ENCODE assay signal across 8 cellular contexts in genomic region chr10:100348389-100348927, GRCh38. TPM values are rescaled to one million over a fixed set of nuclear protein-coding genes. Genes with fewer than 3 reads are reported as not detected.
DNase-seq lines count a peak whose midpoint lies in the region; ATAC-seq and TF ChIP-seq lines count a peak whose summit lies in the region.

No MANE protein-coding gene starts in this region.

- H3K27me3 Mint-ChIP-seq in CD14-positive monocyte (ENCODE audit: low read depth in 3 of 3) (peaks cover 39 to 54% (median 41%) of the 10 kb centered on the region in 3 donors), naive B cell (no peaks in the 10 kb centered on the region)

- no peak overlapping the region for H2AFZ ChIP-seq in Karpas-422 (ENCODE audit: low read length)

- H3K36me3 ChIP-seq in Karpas-422 (ENCODE audit: insufficient read depth, low read length) = peaks cover 60% of the 10 kb centered on the region

- no peak for TF ChIP-seq CTCF in CD14-positive monocyte (IDR thresholded peaks at IDR 0.05)
- TF ChIP-seq CTCF in choroid plexus epithelial cell (conservative IDR thresholded peaks at IDR 0.05; ENCODE audit: low read depth, low read length) = no peak

- peak overlapping the region; percentile 84 for H3K4me3 ChIP-seq in Karpas-422 (ENCODE audit: low read length)
- peak overlapping the region; percentile 89 for H3K4me3 ChIP-seq in choroid plexus epithelial cell (ENCODE audit: low read depth, low read length)

- intact Hi-C loops in CD14-positive monocyte (cut with micrococcal nuclease) = loop anchor here in 1 of 2 donors (5.0 kb wide), 1 partner anchor 34 kb away; no protein-coding TSS in a partner anchor

- H3K27me3 ChIP-seq in Karpas-422 (ENCODE audit: low read length) = no peaks in the 10 kb centered on the region

- no peak overlapping the region for H3K27ac Mint-ChIP-seq in CD14-positive monocyte
- H3K27ac Mint-ChIP-seq in naive B cell = peak overlapping the region in 3 of 6 donors; percentile 40 to 77 (median 58)

- peaks cover 50% of the 10 kb centered on the region for H3K4me1 ChIP-seq in Karpas-422 (ENCODE audit: low read length)

- H3K4me3 Mint-ChIP-seq in CD14-positive monocyte (peak overlapping the region; percentile 93 to 96), naive B cell (peak overlapping the region; percentile 72 to 94 (median 84))

- peaks cover 9 to 27% of the 10 kb centered on the region in 2 donors for H3K36me3 Mint-ChIP-seq in CD14-positive monocyte
- H3K36me3 Mint-ChIP-seq in naive B cell = peaks cover 10 to 20% of the 10 kb centered on the region in 2 donors

- peaks cover 52% of the 10 kb centered on the region for H4K20me1 ChIP-seq in Karpas-422 (ENCODE audit: insufficient read depth, low read depth, low read length)

- H3K4me2 ChIP-seq in Karpas-422 (ENCODE audit: low read depth, low read length, poor library complexity, severe bottlenecking) = peak overlapping the region; percentile 94

- no peak for DNase-seq in CD14-positive monocyte (ENCODE audit: low spot score)
- no peak for DNase-seq in Karpas-422
- no peak for DNase-seq in choroid plexus epithelial cell (ENCODE audit: low read depth)
- no peak for DNase-seq in naive B cell
- no peak for DNase-seq in G401 (ENCODE audit: low spot score)
- no peak for DNase-seq in activated gamma-delta T cell treated with Interleukin-2 at 50 U/mL for 16 hours
- no peak for DNase-seq in NCI-H82 treated with DMSO at 0.1 percent for 48 hours (lab: John Stamatoyannopoulos, UW; ENCODE audit: unreplicated experiment)
- DNase-seq in HPDE6-E6E7 (ENCODE audit: extremely low spot score) = no peak

- H3K79me2 ChIP-seq in Karpas-422 (ENCODE audit: low read length) = peaks cover 59% of the 10 kb centered on the region

- peak overlapping the region; percentile 94 for H3K27ac ChIP-seq in Karpas-422 (ENCODE audit: low read length)

- no peaks in the 10 kb centered on the region for H3K9me2 ChIP-seq in Karpas-422 (replicated peaks; ENCODE audit: insufficient read depth, low read length)

- no peak for ATAC-seq in naive B cell (ENCODE audit: low read depth in 2 of 2)

- in situ Hi-C loops in G401 (cut with HindIII; ENCODE audit: low sequenced_read_pairs) = loop anchor here (25.0 kb wide), 1 partner anchor 164 kb away; the partner anchor contains the start of gene SEC31B

- H3K4me1 Mint-ChIP-seq in CD14-positive monocyte (peaks cover 20% of the 10 kb centered on the region), naive B cell (peaks cover 14 to 37% (median 25%) of the 10 kb centered on the region in 3 donors)

- H3K9me3 Mint-ChIP-seq in CD14-positive monocyte (peaks cover 0 to 15% (median 4%) of the 10 kb centered on the region in 7 donors), naive B cell (no peaks in the 10 kb centered on the region)

- H3K9ac ChIP-seq in Karpas-422 (ENCODE audit: low read length) = peak overlapping the region; percentile 97

- H3K9me3 ChIP-seq in Karpas-422 (ENCODE audit: low read length) = no peaks in the 10 kb centered on the region

RNA-seq across cellular contexts. Expression of gene SCD, which starts 1.4 kb away (rescaled TPM):
- polyA plus RNA-seq in CD14-positive monocyte (1 to 10 TPM; 1.0 to 3.4 TPM), naive B cell (ENCODE audit: low read depth in 6 of 6) (1 to 10 TPM; 1.7 to 8.3 (median 4.2) TPM)
- 282 and 463 TPM in 2 replicates for total RNA-seq in Karpas-422 (2014; rRNA removed; shearing (Covaris generic); ENCODE audit: low replicate concordance)
- 464 and 607 TPM in 2 replicates for total RNA-seq in G401 (2014; rRNA removed; shearing (Covaris generic))

RNA-seq across cellular contexts. Expression of gene PKD2L1, which starts 18.4 kb away (rescaled TPM):
- polyA plus RNA-seq in CD14-positive monocyte (1 to 10 TPM in 1 of 2 donors, not detected in 1; 1.5 TPM), naive B cell (ENCODE audit: low read depth in 6 of 6) (1 to 10 TPM in 1 of 6 donors, under 1 TPM in 2, not detected in 3; 0.25 to 1.1 (median 0.93) TPM)
- 0.07 and 0.25 TPM in 2 replicates for total RNA-seq in Karpas-422 (2014; rRNA removed; shearing (Covaris generic); ENCODE audit: low replicate concordance)
- not detected in 2 replicates for total RNA-seq in G401 (2014; rRNA removed; shearing (Covaris generic))
